In the genomic region with DNA sequence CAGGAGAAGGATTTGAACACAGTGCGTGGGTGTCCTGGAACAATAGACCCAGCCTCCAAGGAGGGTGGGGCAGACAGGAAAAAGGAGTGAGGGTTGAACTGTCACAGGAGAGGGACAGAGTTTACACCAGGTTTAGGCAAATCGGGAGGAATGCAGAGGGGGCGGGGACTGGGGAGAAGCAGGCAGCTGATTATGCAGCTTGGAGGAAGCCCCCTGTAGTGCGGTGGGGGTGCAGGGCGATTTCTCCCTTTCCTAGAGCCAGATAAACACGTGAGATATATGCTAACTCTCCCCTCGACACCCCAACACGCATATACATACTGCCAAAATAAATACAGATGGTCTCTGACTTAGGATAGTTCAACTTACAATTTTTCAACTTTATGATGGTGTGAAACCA, we compare ENCODE assay signal across 1 cellular context.
TF ChIP-seq lines count a peak whose summit lies in the region.

No MANE protein-coding gene starts in this region.

TF ChIP-seq in H1, 55 proteins besides CTCF, POLR2A, EP300 and RAD21:
- TF ChIP-seq, protein P1, sequence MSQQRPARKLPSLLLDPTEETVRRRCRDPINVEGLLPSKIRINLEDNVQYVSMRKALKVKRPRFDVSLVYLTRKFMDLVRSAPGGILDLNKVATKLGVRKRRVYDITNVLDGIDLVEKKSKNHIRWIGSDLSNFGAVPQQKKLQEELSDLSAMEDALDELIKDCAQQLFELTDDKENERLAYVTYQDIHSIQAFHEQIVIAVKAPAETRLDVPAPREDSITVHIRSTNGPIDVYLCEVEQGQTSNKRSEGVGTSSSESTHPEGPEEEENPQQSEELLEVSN (IDR thresholded peaks at IDR 0.05): peak; percentile 68; the same call in 1 of the 2 replicates
- TF ChIP-seq ASH2L (IDR thresholded peaks at IDR 0.05; ENCODE audit: low read length) (peak; percentile 27), EGR1 (IDR thresholded peaks at IDR 0.05; ENCODE audit: borderline replicate concordance, low read depth, low read length) (peak; percentile 11; the same call in 1 of the 2 replicates), GABPA (IDR thresholded peaks at IDR 0.05; ENCODE audit: borderline replicate concordance, insufficient read depth, low read length) (no peak), RNF2 (IDR thresholded peaks at IDR 0.05; ENCODE audit: borderline replicate concordance, low read depth, low read length, missing control alignments, poor library complexity, severe bottlenecking) (no peak), POLR2AphosphoS5 (IDR thresholded peaks at IDR 0.05; ENCODE audit: low read depth, low read length) (no peak), SIN3A (conservative IDR thresholded peaks at IDR 0.05 in 1 of 2, IDR thresholded peaks at IDR 0.05 in 1 of 2; ENCODE audit: low read depth in 1 of 2, low read length in 2 of 2) (no peak), TCF12 (IDR thresholded peaks at IDR 0.05; ENCODE audit: low read depth, low read length) (0 out of 2 replicates have a peak, but pooled peaks have one; percentile 39), SP2 (IDR thresholded peaks at IDR 0.05; ENCODE audit: low read length) (no peak), KDM5A (IDR thresholded peaks at IDR 0.05; ENCODE audit: low read length) (no peak), TEAD4 (IDR thresholded peaks at IDR 0.05; ENCODE audit: low read depth, low read length) (peak; percentile 78; the same call in 1 of the 2 replicates), BRCA1 (IDR thresholded peaks at IDR 0.05; ENCODE audit: low read depth, low read length) (no peak)
- TF ChIP-seq, protein P2, sequence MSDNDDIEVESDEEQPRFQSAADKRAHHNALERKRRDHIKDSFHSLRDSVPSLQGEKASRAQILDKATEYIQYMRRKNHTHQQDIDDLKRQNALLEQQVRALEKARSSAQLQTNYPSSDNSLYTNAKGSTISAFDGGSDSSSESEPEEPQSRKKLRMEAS (IDR thresholded peaks at IDR 0.05): peak; percentile 38; the same call in 1 of the 2 replicates
- TF ChIP-seq, protein P3, sequence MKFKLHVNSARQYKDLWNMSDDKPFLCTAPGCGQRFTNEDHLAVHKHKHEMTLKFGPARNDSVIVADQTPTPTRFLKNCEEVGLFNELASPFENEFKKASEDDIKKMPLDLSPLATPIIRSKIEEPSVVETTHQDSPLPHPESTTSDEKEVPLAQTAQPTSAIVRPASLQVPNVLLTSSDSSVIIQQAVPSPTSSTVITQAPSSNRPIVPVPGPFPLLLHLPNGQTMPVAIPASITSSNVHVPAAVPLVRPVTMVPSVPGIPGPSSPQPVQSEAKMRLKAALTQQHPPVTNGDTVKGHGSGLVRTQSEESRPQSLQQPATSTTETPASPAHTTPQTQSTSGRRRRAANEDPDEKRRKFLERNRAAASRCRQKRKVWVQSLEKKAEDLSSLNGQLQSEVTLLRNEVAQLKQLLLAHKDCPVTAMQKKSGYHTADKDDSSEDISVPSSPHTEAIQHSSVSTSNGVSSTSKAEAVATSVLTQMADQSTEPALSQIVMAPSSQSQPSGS (IDR thresholded peaks at IDR 0.05; ENCODE audit: low read length): no peak
